Comparison of ENCODE assay signal across 1 cellular context in genomic region chr1:206471993-206472392, GRCh38.
TF ChIP-seq lines count a peak whose summit lies in the region.

No MANE protein-coding gene starts in this region.

TF ChIP-seq in IMR-90, 13 proteins besides CTCF, POLR2A, EP300 and RAD21:
- TF ChIP-seq SMC3 (IDR thresholded peaks at IDR 0.05; ENCODE audit: low read depth, low read length) (no peak), MAZ (IDR thresholded peaks at IDR 0.05; ENCODE audit: borderline replicate concordance, low read depth, low read length) (no peak), FOS (IDR thresholded peaks at IDR 0.05; ENCODE audit: low read depth, low read length) (no peak), RCOR1 (IDR thresholded peaks at IDR 0.05; ENCODE audit: insufficient replicate concordance, low read length) (no peak)
